In the genomic region with DNA sequence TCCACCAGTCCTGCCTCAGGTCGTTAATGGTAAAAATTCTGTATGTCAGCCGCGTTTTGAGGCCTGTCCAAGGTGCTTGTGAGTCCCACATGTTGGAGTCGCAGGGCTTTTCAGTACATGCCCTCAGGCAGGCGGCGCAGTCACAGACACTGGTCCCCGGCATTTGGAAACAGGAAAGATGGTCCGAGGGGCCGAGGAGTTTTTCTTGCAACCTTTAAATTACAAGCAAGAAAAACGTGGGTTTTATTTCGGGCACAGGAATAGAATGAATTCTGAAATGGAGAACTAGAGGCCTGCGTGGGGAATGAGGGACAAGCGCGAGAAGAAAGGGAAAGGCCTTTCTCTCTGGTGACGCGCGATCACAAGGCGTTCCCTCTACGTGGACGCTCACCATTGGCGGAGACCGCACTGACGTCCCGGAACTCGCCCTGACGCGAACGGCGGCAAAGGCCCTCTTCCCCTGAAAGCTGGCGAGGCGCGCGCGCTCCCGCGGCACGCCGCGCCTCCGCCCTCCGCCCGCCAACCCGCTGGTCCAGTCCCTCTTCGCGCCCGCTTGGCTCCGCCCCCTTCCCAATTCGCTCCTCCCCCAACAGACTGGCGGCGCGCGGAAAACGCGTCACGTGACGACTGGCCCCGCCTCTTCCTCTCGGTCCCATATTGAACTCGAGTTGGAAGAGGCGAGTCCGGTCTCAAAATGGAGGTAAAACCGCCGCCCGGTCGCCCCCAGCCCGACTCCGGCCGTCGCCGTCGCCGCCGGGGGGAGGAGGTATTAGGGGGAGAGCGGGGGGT, we compare ENCODE assay signal across 1 cellular context.
A peak's percentile ranks its signal among the peaks of the same experiment; 100 is the strongest.
TF ChIP-seq lines count a peak whose summit lies in the region.

A gene (plus strand): TSS at position 689 of the 789 bp plus-strand sequence. CDS start 6 bp downstream, at position 695.

TF ChIP-seq in K562, 482 proteins besides CTCF, POLR2A, EP300 and RAD21 (continued from another document and continues in another):
- TF ChIP-seq, protein P1, sequence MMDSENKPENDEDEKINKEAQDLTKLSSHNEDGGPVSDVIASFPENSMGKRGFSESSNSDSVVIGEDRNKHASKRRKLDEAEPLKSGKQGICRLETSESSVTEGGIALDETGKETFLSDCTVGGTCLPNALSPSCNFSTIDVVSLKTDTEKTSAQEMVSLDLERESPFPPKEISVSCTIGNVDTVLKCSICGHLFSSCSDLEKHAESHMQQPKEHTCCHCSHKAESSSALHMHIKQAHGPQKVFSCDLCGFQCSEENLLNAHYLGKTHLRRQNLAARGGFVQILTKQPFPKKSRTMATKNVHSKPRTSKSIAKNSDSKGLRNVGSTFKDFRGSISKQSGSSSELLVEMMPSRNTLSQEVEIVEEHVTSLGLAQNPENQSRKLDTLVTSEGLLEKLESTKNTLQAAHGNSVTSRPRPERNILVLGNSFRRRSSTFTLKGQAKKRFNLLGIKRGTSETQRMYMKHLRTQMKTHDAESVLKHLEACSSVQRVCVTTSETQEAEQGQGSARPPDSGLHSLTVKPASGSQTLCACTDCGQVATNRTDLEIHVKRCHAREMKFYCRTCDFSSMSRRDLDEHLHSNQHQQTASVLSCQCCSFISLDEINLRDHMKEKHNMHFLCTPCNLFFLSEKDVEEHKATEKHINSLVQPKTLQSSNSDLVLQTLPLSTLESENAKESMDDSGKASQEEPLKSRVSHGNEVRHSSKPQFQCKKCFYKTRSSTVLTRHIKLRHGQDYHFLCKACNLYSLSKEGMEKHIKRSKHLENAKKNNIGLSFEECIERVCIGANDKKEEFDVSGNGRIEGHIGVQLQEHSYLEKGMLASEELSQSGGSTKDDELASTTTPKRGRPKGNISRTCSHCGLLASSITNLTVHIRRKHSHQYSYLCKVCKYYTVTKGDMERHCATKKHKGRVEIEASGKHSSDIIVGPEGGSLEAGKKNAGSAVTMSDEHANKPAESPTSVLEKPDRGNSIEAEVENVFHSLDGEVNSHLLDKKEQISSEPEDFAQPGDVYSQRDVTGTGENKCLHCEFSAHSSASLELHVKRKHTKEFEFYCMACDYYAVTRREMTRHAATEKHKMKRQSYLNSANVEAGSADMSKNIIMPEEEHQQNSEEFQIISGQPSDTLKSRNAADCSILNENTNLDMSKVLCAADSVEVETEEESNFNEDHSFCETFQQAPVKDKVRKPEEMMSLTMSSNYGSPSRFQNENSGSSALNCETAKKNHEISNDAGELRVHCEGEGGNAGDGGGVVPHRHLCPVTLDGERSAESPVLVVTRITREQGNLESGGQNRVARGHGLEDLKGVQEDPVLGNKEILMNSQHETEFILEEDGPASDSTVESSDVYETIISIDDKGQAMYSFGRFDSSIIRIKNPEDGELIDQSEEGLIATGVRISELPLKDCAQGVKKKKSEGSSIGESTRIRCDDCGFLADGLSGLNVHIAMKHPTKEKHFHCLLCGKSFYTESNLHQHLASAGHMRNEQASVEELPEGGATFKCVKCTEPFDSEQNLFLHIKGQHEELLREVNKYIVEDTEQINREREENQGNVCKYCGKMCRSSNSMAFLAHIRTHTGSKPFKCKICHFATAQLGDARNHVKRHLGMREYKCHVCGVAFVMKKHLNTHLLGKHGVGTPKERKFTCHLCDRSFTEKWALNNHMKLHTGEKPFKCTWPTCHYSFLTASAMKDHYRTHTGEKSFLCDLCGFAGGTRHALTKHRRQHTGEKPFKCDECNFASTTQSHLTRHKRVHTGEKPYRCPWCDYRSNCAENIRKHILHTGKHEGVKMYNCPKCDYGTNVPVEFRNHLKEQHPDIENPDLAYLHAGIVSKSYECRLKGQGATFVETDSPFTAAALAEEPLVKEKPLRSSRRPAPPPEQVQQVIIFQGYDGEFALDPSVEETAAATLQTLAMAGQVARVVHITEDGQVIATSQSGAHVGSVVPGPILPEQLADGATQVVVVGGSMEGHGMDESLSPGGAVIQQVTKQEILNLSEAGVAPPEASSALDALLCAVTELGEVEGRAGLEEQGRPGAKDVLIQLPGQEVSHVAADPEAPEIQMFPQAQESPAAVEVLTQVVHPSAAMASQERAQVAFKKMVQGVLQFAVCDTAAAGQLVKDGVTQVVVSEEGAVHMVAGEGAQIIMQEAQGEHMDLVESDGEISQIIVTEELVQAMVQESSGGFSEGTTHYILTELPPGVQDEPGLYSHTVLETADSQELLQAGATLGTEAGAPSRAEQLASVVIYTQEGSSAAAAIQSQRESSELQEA (IDR thresholded peaks at IDR 0.05; ENCODE audit: low read depth): no peak
- peak; percentile 48 for TF ChIP-seq ZNF584 (CRISPR knock-in tag; IDR thresholded peaks at IDR 0.05; ENCODE audit: low read depth)
- TF ChIP-seq ZKSCAN1 (IDR thresholded peaks at IDR 0.05; ENCODE audit: low read depth, low read length): 0 out of 2 replicates have a peak, but pooled peaks have one; percentile 5
- TF ChIP-seq, protein P2, sequence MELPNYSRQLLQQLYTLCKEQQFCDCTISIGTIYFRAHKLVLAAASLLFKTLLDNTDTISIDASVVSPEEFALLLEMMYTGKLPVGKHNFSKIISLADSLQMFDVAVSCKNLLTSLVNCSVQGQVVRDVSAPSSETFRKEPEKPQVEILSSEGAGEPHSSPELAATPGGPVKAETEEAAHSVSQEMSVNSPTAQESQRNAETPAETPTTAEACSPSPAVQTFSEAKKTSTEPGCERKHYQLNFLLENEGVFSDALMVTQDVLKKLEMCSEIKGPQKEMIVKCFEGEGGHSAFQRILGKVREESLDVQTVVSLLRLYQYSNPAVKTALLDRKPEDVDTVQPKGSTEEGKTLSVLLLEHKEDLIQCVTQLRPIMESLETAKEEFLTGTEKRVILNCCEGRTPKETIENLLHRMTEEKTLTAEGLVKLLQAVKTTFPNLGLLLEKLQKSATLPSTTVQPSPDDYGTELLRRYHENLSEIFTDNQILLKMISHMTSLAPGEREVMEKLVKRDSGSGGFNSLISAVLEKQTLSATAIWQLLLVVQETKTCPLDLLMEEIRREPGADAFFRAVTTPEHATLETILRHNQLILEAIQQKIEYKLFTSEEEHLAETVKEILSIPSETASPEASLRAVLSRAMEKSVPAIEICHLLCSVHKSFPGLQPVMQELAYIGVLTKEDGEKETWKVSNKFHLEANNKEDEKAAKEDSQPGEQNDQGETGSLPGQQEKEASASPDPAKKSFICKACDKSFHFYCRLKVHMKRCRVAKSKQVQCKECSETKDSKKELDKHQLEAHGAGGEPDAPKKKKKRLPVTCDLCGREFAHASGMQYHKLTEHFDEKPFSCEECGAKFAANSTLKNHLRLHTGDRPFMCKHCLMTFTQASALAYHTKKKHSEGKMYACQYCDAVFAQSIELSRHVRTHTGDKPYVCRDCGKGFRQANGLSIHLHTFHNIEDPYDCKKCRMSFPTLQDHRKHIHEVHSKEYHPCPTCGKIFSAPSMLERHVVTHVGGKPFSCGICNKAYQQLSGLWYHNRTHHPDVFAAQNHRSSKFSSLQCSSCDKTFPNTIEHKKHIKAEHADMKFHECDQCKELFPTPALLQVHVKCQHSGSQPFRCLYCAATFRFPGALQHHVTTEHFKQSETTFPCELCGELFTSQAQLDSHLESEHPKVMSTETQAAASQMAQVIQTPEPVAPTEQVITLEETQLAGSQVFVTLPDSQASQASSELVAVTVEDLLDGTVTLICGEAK (IDR thresholded peaks at IDR 0.05): peak; percentile 71
- TF ChIP-seq, protein P2 (CRISPR knock-in tag; IDR thresholded peaks at IDR 0.05): no peak
- no peak for TF ChIP-seq ZNF184 (CRISPR knock-in tag; IDR thresholded peaks at IDR 0.05)
- peak in 1 of 2 experiments; percentile 50; a peak in 1 of 4 replicates for TF ChIP-seq SIN3A (IDR thresholded peaks at IDR 0.05; ENCODE audit: borderline replicate concordance in 2 of 2, control insufficient read depth in 1 of 2, low read depth in 2 of 2, low read length in 2 of 2)
- peak; percentile 79; the same call in 1 of the 2 replicates for TF ChIP-seq POLR2AphosphoS2 (IDR thresholded peaks at IDR 0.05; ENCODE audit: low read length)
- TF ChIP-seq MECOM (CRISPR knock-in tag; IDR thresholded peaks at IDR 0.05): 0 out of 2 replicates have a peak, but pooled peaks have one; percentile 3
- no peak for TF ChIP-seq SRSF7 (optimal IDR thresholded peaks at IDR 0.05; ENCODE audit: low read depth, low read length)
- TF ChIP-seq ZNF23 (CRISPR knock-in tag; IDR thresholded peaks at IDR 0.05): no peak
- TF ChIP-seq, protein P3, sequence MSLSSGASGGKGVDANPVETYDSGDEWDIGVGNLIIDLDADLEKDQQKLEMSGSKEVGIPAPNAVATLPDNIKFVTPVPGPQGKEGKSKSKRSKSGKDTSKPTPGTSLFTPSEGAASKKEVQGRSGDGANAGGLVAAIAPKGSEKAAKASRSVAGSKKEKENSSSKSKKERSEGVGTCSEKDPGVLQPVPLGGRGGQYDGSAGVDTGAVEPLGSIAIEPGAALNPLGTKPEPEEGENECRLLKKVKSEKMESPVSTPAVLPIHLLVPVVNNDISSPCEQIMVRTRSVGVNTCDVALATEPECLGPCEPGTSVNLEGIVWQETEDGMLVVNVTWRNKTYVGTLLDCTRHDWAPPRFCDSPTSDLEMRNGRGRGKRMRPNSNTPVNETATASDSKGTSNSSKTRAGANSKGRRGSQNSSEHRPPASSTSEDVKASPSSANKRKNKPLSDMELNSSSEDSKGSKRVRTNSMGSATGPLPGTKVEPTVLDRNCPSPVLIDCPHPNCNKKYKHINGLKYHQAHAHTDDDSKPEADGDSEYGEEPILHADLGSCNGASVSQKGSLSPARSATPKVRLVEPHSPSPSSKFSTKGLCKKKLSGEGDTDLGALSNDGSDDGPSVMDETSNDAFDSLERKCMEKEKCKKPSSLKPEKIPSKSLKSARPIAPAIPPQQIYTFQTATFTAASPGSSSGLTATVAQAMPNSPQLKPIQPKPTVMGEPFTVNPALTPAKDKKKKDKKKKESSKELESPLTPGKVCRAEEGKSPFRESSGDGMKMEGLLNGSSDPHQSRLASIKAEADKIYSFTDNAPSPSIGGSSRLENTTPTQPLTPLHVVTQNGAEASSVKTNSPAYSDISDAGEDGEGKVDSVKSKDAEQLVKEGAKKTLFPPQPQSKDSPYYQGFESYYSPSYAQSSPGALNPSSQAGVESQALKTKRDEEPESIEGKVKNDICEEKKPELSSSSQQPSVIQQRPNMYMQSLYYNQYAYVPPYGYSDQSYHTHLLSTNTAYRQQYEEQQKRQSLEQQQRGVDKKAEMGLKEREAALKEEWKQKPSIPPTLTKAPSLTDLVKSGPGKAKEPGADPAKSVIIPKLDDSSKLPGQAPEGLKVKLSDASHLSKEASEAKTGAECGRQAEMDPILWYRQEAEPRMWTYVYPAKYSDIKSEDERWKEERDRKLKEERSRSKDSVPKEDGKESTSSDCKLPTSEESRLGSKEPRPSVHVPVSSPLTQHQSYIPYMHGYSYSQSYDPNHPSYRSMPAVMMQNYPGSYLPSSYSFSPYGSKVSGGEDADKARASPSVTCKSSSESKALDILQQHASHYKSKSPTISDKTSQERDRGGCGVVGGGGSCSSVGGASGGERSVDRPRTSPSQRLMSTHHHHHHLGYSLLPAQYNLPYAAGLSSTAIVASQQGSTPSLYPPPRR (CRISPR knock-in tag; IDR thresholded peaks at IDR 0.05; ENCODE audit: borderline replicate concordance): no peak
- no peak for TF ChIP-seq PTRF (tag; IDR thresholded peaks at IDR 0.05)
- TF ChIP-seq PML (IDR thresholded peaks at IDR 0.05; ENCODE audit: low read length): peak; percentile 94
- 0 out of 2 replicates have a peak, but pooled peaks have one; percentile 8 for TF ChIP-seq STAT5A (IDR thresholded peaks at IDR 0.05; ENCODE audit: borderline replicate concordance, low read length)
- no peak for TF ChIP-seq NUFIP1 (IDR thresholded peaks at IDR 0.05; ENCODE audit: partially characterized antibody)
- 0 out of 2 replicates have a peak, but pooled peaks have one; percentile 15 for TF ChIP-seq ZNF311 (CRISPR knock-in tag; IDR thresholded peaks at IDR 0.05)
- peak; percentile 77 for TF ChIP-seq C11orf30 (IDR thresholded peaks at IDR 0.05; ENCODE audit: low read depth)
- no peak for TF ChIP-seq RBM22 (IDR thresholded peaks at IDR 0.05; ENCODE audit: low read depth, low read length, poor library complexity, severe bottlenecking)
- TF ChIP-seq FOS (IDR thresholded peaks at IDR 0.05; ENCODE audit: extremely low read depth, insufficient read length): peak; percentile 48
- TF ChIP-seq RBM14 (IDR thresholded peaks at IDR 0.05; ENCODE audit: borderline replicate concordance, insufficient read depth, low read depth, low read length): no peak
- no peak for TF ChIP-seq PTBP1 (IDR thresholded peaks at IDR 0.05; ENCODE audit: low read depth, low read length)
- TF ChIP-seq, protein P4, sequence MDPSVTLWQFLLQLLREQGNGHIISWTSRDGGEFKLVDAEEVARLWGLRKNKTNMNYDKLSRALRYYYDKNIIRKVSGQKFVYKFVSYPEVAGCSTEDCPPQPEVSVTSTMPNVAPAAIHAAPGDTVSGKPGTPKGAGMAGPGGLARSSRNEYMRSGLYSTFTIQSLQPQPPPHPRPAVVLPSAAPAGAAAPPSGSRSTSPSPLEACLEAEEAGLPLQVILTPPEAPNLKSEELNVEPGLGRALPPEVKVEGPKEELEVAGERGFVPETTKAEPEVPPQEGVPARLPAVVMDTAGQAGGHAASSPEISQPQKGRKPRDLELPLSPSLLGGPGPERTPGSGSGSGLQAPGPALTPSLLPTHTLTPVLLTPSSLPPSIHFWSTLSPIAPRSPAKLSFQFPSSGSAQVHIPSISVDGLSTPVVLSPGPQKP (CRISPR knock-in tag; IDR thresholded peaks at IDR 0.05): no peak
- TF ChIP-seq ZSCAN32 (CRISPR knock-in tag; IDR thresholded peaks at IDR 0.05): peak; percentile 71
